13 cellular contexts compared by ENCODE assay signal in genomic region chr11:10410844-10411200, GRCh38. TPM values are rescaled to one million over a fixed set of nuclear protein-coding genes. Genes with fewer than 3 reads are reported as not detected.
DNase-seq lines count a peak whose midpoint lies in the region; ATAC-seq, FAIRE-seq and TF ChIP-seq lines count a peak whose summit lies in the region.
"Had no signal": no experiment of that assay in that cellular context is flagged by ENCODE, and none has a peak within 500 bp of the region (broad histone marks: within the 10 kb centered on the region; RNA-seq: fewer than 3 reads in every experiment).

No MANE protein-coding gene starts in this region.

- DNase-seq in activated CD8-positive, alpha-beta memory T cell treated with anti-CD3 and anti-CD28 coated beads for 24 hours = peak; percentile 48
- no peak for DNase-seq in activated CD8-positive, alpha-beta memory T cell treated with anti-CD3 and anti-CD28 coated beads, Interleukin-2, amount 10 ng/mL, durations not matched to agents 7 days and 5 days
- DNase-seq in epithelial cell of proximal tubule (ENCODE audit: low read depth) (peak; percentile 4), renal cortical epithelial cell (ENCODE audit: low read depth) (peak; percentile 32), HPDE6-E6E7 (ENCODE audit: extremely low spot score) (no peak), frontal cortex (ENCODE audit: low spot score in 2 of 2) (no peak), ACHN (no peak)
- DNase-seq: CD8-positive, alpha-beta memory T cell; DMS79; HCEC 1CT had no signal

- H3K4me3 Mint-ChIP-seq in activated CD8-positive, alpha-beta memory T cell treated with anti-CD3 and anti-CD28 coated beads, Interleukin-2, amount 10 ng/mL, durations not matched to agents 7 days and 5 days = no peak overlapping the region
- H3K4me3 Mint-ChIP-seq: CD8-positive, alpha-beta memory T cell had no signal

- FAIRE-seq in frontal cortex (lab: Jason Lieb, UNC) = no peak
- FAIRE-seq: GM12878, GM18507 had no signal

- TF ChIP-seq EP300 in Ishikawa (IDR thresholded peaks at IDR 0.05; ENCODE audit: borderline replicate concordance) = no peak

- ATAC-seq in activated CD8-positive, alpha-beta memory T cell treated with anti-CD3 and anti-CD28 coated beads, Interleukin-2, amount 10 ng/mL, durations not matched to agents 7 days and 5 days = no peak
- ATAC-seq: GM12878 had no signal

- CTCF ChIA-PET in activated CD8-positive, alpha-beta memory T cell treated with anti-CD3 and anti-CD28 coated beads, Interleukin-2, amount 10 ng/mL, durations not matched to agents 7 days and 5 days (lab: Charles Lee) = interaction anchor here (1.1 to 9.6 kb wide), 7 partner anchors 8 to 326 kb away, joined by 3 to 111 read pairs (median 4); partner anchors contain the start of gene RNF141

- H3K27ac Mint-ChIP-seq in activated CD8-positive, alpha-beta memory T cell treated with anti-CD3 and anti-CD28 coated beads, Interleukin-2, amount 10 ng/mL, durations not matched to agents 7 days and 5 days = no peak overlapping the region

- in situ Hi-C loops in ACHN (cut with HindIII; ENCODE audit: low pct_ligation_motif_present, low pct_unique_long_range_greater_than_20kb, low sequenced_read_pairs) = no loop called here

- no peak overlapping the region for H3K4me3 ChIP-seq in epithelial cell of proximal tubule (ENCODE audit: low read depth, low read length)
- H3K4me3 ChIP-seq: GM12878 had no signal

- H3K9me3 Mint-ChIP-seq in activated CD8-positive, alpha-beta memory T cell treated with anti-CD3 and anti-CD28 coated beads, Interleukin-2, amount 10 ng/mL, durations not matched to agents 7 days and 5 days (ENCODE audit: low read depth) = no peaks in the 10 kb centered on the region
- H3K9me3 Mint-ChIP-seq: CD8-positive, alpha-beta memory T cell had no signal

- TF ChIP-seq RAD21 in Ishikawa (IDR thresholded peaks at IDR 0.05; ENCODE audit: low read depth) = no peak

- no peak for TF ChIP-seq CTCF in epithelial cell of proximal tubule (conservative IDR thresholded peaks at IDR 0.05; ENCODE audit: low read depth, low read length)

- no peaks in the 10 kb centered on the region for H3K27me3 Mint-ChIP-seq in activated CD8-positive, alpha-beta memory T cell treated with anti-CD3 and anti-CD28 coated beads, Interleukin-2, amount 10 ng/mL, durations not matched to agents 7 days and 5 days

- H3K36me3 Mint-ChIP-seq in activated CD8-positive, alpha-beta memory T cell treated with anti-CD3 and anti-CD28 coated beads, Interleukin-2, amount 10 ng/mL, durations not matched to agents 7 days and 5 days = no peaks in the 10 kb centered on the region
- H3K36me3 Mint-ChIP-seq: CD8-positive, alpha-beta memory T cell had no signal

- H3K4me1 Mint-ChIP-seq in activated CD8-positive, alpha-beta memory T cell treated with anti-CD3 and anti-CD28 coated beads, Interleukin-2, amount 10 ng/mL, durations not matched to agents 7 days and 5 days = peaks cover 38% of the 10 kb centered on the region

TF ChIP-seq in Ishikawa, 13 proteins besides CTCF, POLR2A, EP300 and RAD21:
- TF ChIP-seq MAX (IDR thresholded peaks at IDR 0.05) = no peak
- TF ChIP-seq EGR1 (IDR thresholded peaks at IDR 0.05) = no peak
- no peak for TF ChIP-seq REST (IDR thresholded peaks at IDR 0.05; ENCODE audit: low read depth)
- TF ChIP-seq TEAD4 (IDR thresholded peaks at IDR 0.05) = no peak
- no peak for TF ChIP-seq TCF12 (IDR thresholded peaks at IDR 0.05; ENCODE audit: low read depth)
- TF ChIP-seq TAF1 (IDR thresholded peaks at IDR 0.05; ENCODE audit: low read depth) = no peak
- TF ChIP-seq USF1 (IDR thresholded peaks at IDR 0.05) = peak; percentile 60

RNA-seq across cellular contexts. Expression of gene AMPD3, which starts 44.2 kb away (rescaled TPM):
- 10 to 100 TPM in 1 of 2 experiments, 1 to 10 TPM in 1; 8.8 to 13.4 TPM for total RNA-seq in activated CD8-positive, alpha-beta memory T cell treated with anti-CD3 and anti-CD28 coated beads, Interleukin-2, amount 10 ng/mL, durations not matched to agents 7 days and 5 days
- total RNA-seq in epithelial cell of proximal tubule (5.4 and 7.1 TPM in 2 replicates), renal cortical epithelial cell (6.7 and 6.8 TPM in 2 replicates), frontal cortex (0.82 TPM)

Comparison
In these comparisons a context has a peak if more than half of its experiments do, and no peak if none do; other contexts are left out.
1. DNase-seq: peak in activated CD8-positive, alpha-beta memory T cell treated with anti-CD3 and anti-CD28 coated beads for 24 hours (single experiment), epithelial cell of proximal tubule (single experiment) and renal cortical epithelial cell (single experiment); none in activated CD8-positive, alpha-beta memory T cell treated with anti-CD3 and anti-CD28 coated beads, Interleukin-2, amount 10 ng/mL, durations not matched to agents 7 days and 5 days (single experiment), HPDE6-E6E7 (single experiment), frontal cortex (0 of 2) and ACHN (single experiment).